Comparison of ENCODE assay signal across 1 cellular context in the genomic region with DNA sequence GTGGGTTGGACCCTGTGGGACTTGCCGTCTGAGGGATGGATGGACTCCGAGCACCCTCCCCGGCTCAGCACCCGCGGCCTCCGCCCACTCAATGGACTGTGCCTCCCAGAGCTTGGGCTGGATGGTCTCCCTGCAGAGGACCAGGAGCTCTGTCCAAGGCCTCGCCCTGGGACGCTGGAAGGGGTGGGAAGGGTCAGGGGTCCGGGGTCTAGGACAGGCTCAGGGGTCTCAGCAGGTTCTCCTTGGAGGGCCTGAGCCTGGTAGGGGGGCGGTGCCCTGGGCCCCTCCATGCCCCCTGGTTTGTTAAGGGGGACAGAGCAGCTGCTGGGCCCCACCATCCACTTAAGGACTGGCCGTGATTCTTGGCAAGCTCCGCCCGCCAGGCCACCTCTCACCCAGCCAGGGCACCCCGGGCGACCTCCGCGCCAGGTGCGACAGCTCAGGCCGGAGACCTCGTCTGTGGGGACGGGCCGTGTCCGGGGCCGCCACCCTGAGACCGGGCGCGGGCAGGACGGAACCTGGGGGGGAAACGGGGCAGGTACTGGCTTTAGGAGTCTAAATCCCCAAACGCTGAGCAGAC.
TF ChIP-seq lines count a peak whose summit lies in the region.

No MANE protein-coding gene starts in this region.

TF ChIP-seq in K562, 482 proteins besides CTCF, POLR2A, EP300 and RAD21 (continued from another document):
- TF ChIP-seq, protein P1, sequence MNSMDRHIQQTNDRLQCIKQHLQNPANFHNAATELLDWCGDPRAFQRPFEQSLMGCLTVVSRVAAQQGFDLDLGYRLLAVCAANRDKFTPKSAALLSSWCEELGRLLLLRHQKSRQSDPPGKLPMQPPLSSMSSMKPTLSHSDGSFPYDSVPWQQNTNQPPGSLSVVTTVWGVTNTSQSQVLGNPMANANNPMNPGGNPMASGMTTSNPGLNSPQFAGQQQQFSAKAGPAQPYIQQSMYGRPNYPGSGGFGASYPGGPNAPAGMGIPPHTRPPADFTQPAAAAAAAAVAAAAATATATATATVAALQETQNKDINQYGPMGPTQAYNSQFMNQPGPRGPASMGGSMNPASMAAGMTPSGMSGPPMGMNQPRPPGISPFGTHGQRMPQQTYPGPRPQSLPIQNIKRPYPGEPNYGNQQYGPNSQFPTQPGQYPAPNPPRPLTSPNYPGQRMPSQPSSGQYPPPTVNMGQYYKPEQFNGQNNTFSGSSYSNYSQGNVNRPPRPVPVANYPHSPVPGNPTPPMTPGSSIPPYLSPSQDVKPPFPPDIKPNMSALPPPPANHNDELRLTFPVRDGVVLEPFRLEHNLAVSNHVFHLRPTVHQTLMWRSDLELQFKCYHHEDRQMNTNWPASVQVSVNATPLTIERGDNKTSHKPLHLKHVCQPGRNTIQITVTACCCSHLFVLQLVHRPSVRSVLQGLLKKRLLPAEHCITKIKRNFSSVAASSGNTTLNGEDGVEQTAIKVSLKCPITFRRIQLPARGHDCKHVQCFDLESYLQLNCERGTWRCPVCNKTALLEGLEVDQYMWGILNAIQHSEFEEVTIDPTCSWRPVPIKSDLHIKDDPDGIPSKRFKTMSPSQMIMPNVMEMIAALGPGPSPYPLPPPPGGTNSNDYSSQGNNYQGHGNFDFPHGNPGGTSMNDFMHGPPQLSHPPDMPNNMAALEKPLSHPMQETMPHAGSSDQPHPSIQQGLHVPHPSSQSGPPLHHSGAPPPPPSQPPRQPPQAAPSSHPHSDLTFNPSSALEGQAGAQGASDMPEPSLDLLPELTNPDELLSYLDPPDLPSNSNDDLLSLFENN (IDR thresholded peaks at IDR 0.05; ENCODE audit: low read depth in 2 of 2, low read length in 2 of 2): no peak
- TF ChIP-seq ZNF764 (CRISPR knock-in tag; IDR thresholded peaks at IDR 0.05; ENCODE audit: low read depth) (no peak), TRIM28 (IDR thresholded peaks at IDR 0.05) (no peak), ARID1B (IDR thresholded peaks at IDR 0.05) (no peak), EGR1 (conservative IDR thresholded peaks at IDR 0.05) (peak; percentile 85), SRSF7 (optimal IDR thresholded peaks at IDR 0.05; ENCODE audit: low read depth, low read length) (no peak), SIN3A (IDR thresholded peaks at IDR 0.05; ENCODE audit: borderline replicate concordance in 2 of 2, control insufficient read depth in 1 of 2, low read depth in 2 of 2, low read length in 2 of 2) (no peak), SNRNP70 (optimal IDR thresholded peaks at IDR 0.05; ENCODE audit: low read depth, low read length) (no peak), SMAD4 (CRISPR knock-in tag; conservative IDR thresholded peaks at IDR 0.05) (no peak), PHTF2 (CRISPR knock-in tag; IDR thresholded peaks at IDR 0.05) (no peak), SMARCB1 (IDR thresholded peaks at IDR 0.05; ENCODE audit: insufficient read length, low read depth) (no peak), RB1 (IDR thresholded peaks at IDR 0.05; ENCODE audit: low read depth) (no peak), CTBP1 (IDR thresholded peaks at IDR 0.05; ENCODE audit: borderline replicate concordance) (0 out of 2 replicates have a peak, but pooled peaks have one; percentile 24), TOE1 (IDR thresholded peaks at IDR 0.05; ENCODE audit: borderline replicate concordance) (no peak), TOE1 (CRISPR knock-in tag; IDR thresholded peaks at IDR 0.05; ENCODE audit: borderline replicate concordance, low read depth) (no peak), SIN3B (IDR thresholded peaks at IDR 0.05; ENCODE audit: low read depth) (no peak), CREBBP (IDR thresholded peaks at IDR 0.05; ENCODE audit: low read depth, low read length) (no peak)
- TF ChIP-seq, protein P2, sequence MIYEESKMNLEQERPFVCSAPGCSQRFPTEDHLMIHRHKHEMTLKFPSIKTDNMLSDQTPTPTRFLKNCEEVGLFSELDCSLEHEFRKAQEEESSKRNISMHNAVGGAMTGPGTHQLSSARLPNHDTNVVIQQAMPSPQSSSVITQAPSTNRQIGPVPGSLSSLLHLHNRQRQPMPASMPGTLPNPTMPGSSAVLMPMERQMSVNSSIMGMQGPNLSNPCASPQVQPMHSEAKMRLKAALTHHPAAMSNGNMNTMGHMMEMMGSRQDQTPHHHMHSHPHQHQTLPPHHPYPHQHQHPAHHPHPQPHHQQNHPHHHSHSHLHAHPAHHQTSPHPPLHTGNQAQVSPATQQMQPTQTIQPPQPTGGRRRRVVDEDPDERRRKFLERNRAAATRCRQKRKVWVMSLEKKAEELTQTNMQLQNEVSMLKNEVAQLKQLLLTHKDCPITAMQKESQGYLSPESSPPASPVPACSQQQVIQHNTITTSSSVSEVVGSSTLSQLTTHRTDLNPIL (CRISPR knock-in tag; IDR thresholded peaks at IDR 0.05): no peak
- TF ChIP-seq, protein P3, sequence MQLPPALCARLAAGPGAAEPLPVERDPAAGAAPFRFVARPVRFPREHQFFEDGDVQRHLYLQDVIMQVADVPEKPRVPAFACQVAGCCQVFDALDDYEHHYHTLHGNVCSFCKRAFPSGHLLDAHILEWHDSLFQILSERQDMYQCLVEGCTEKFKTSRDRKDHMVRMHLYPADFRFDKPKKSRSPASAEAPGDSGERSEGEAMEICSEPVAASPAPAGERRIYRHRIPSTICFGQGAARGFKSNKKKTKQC (CRISPR knock-in tag; IDR thresholded peaks at IDR 0.05): no peak
